In genomic region chr19:36420961-36421748, GRCh38 we compare ENCODE assay signal across 1 cellular context.
TF ChIP-seq lines count a peak whose summit lies in the region.

No MANE protein-coding gene starts in this region.

TF ChIP-seq in GM23338, 12 proteins besides CTCF, POLR2A, EP300 and RAD21 (continued from another document):
- TF ChIP-seq REST (IDR thresholded peaks at IDR 0.05; ENCODE audit: unreplicated experiment) = no peak
- TF ChIP-seq STAT1 (IDR thresholded peaks at IDR 0.05; ENCODE audit: unreplicated experiment) = no peak
TF ChIP-seq in GM23338: peak in this region for 0.
